In genomic region chr11:34072831-34073230, GRCh38 we compare ENCODE assay signal across 1 cellular context.
TF ChIP-seq lines count a peak whose summit lies in the region.

No MANE protein-coding gene starts in this region.

TF ChIP-seq in A549, 52 proteins besides CTCF, POLR2A, EP300 and RAD21 (continued from another document):
- TF ChIP-seq KDM1A (IDR thresholded peaks at IDR 0.05; ENCODE audit: low read depth) = no peak
- TF ChIP-seq, protein P1, sequence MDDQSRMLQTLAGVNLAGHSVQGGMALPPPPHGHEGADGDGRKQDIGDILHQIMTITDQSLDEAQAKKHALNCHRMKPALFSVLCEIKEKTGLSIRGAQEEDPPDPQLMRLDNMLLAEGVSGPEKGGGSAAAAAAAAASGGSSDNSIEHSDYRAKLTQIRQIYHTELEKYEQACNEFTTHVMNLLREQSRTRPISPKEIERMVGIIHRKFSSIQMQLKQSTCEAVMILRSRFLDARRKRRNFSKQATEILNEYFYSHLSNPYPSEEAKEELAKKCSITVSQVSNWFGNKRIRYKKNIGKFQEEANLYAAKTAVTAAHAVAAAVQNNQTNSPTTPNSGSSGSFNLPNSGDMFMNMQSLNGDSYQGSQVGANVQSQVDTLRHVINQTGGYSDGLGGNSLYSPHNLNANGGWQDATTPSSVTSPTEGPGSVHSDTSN (IDR thresholded peaks at IDR 0.05) = no peak
